Comparison of ENCODE assay signal across 9 cellular contexts in genomic region chr16:66553223-66553622, GRCh38. TPM values are rescaled to one million over a fixed set of nuclear protein-coding genes. Genes with fewer than 3 reads are reported as not detected.
A peak's percentile ranks its signal among the peaks of the same experiment; 100 is the strongest.
DNase-seq lines count a peak whose midpoint lies in the region; ATAC-seq and TF ChIP-seq lines count a peak whose summit lies in the region.
"Had no signal": no experiment of that assay in that cellular context is flagged by ENCODE, and none has a peak within 500 bp of the region (broad histone marks: within the 10 kb centered on the region; RNA-seq: fewer than 3 reads in every experiment).

No MANE protein-coding gene starts in this region.

- H3K79me2 ChIP-seq in DOHH2 (ENCODE audit: control insufficient read depth, low read length) (peaks cover 37% of the 10 kb centered on the region), PC-3 (ENCODE audit: low read length) (peaks cover 28% of the 10 kb centered on the region)

- H3K9me2 ChIP-seq in DOHH2 (replicated peaks; ENCODE audit: control insufficient read depth, low read length) (no peaks in the 10 kb centered on the region), PC-3 (replicated peaks; ENCODE audit: low read length) (no peaks in the 10 kb centered on the region)

- POLR2A ChIA-PET in PC-3 (lab: Charles Lee; ENCODE audit: unreplicated experiment) = interaction anchor here (0.6 to 0.7 kb wide), 3 partner anchors 20 to 72 kb away, joined by 3 to 7 read pairs (median 3); no protein-coding TSS in a partner anchor
- POLR2A ChIA-PET in HEK293T (lab: Yijun Ruan, JAX) = interaction anchor here (2.4 to 2.9 kb wide), 3 partner anchors 10 to 17 kb away, joined by 12 to 26 read pairs (median 14); no protein-coding TSS in a partner anchor

- CTCF ChIA-PET in PC-3 (lab: Charles Lee) = no interaction called here
- CTCF ChIA-PET in HEK293T (lab: Yijun Ruan, JAX) = interaction anchor here (0.6 kb wide), 1 partner anchor 93 kb away, joined by 3 read pairs; no protein-coding TSS in a partner anchor

- 0 out of 2 replicates have a peak overlapping the region, but pooled peaks have one; percentile 89 for H2AFZ ChIP-seq in PC-3 (ENCODE audit: low read length)

- H3K4me3 ChIP-seq in DOHH2 (ENCODE audit: low read length) (peak overlapping the region; percentile 81), PC-3 (ENCODE audit: low read length) (peak overlapping the region; percentile 64), endodermal cell (ENCODE audit: low read length) (peak overlapping the region; percentile 82), prostate gland (peak overlapping the region; percentile 43)

- H3K9ac ChIP-seq in PC-3 (ENCODE audit: low read length) (peak overlapping the region; percentile 71; the same call in 1 of the 2 replicates), endodermal cell (ENCODE audit: extremely low read depth, low read length, poor library complexity, severe bottlenecking) (no peak overlapping the region)

- H3K27me3 ChIP-seq in DOHH2 (ENCODE audit: control insufficient read depth, low read length) (no peaks in the 10 kb centered on the region), PC-3 (ENCODE audit: low read length) (no peaks in the 10 kb centered on the region), endodermal cell (ENCODE audit: control insufficient read depth, insufficient read depth, low read length, poor library complexity, severe bottlenecking) (no peaks in the 10 kb centered on the region), prostate gland (replicated peaks; ENCODE audit: insufficient read depth) (no peaks in the 10 kb centered on the region)

- BruUV-seq in PC-3 (replicated peaks; lab: Mats Ljungman, UMichigan) = no TSS peak

- peaks cover 7% of the 10 kb centered on the region for H3K36me3 Mint-ChIP-seq in endodermal cell (ENCODE audit: low read depth)

- H3K27me3 Mint-ChIP-seq in endodermal cell (ENCODE audit: insufficient read depth) = peaks cover 12% of the 10 kb centered on the region

- peaks cover 61% of the 10 kb centered on the region for H3K4me1 ChIP-seq in DOHH2 (ENCODE audit: control insufficient read depth, low read length)
- H3K4me1 ChIP-seq in PC-3 (ENCODE audit: insufficient read depth, low read length) = peaks cover 21% of the 10 kb centered on the region
- peaks cover 4% of the 10 kb centered on the region for H3K4me1 ChIP-seq in endodermal cell (ENCODE audit: control insufficient read depth, insufficient read depth, low read length)
- H3K4me1 ChIP-seq in prostate gland (replicated peaks) = no peaks in the 10 kb centered on the region

- peak overlapping the region; percentile 63 for H3K4me3 Mint-ChIP-seq in endodermal cell

- WGBS in endodermal cell (ENCODE audit: insufficient coverage in 1 of 2, insufficient read length in 1 of 2), 2 experiments = 91 to 94% methylated on average over 7 to 8 of the region's 8 CpGs
- 79% methylated on average over 8 of the region's 8 CpGs for WGBS in prostate gland

- H3K27ac ChIP-seq in DOHH2 (ENCODE audit: low read depth, low read length) (no peak overlapping the region), PC-3 (ENCODE audit: low read length) (no peak overlapping the region), endodermal cell (ENCODE audit: low read depth, low read length) (no peak overlapping the region), prostate gland (no peak overlapping the region)

- H3K9me3 Mint-ChIP-seq in endodermal cell = peaks cover 4% of the 10 kb centered on the region

- H3K9me3 ChIP-seq in DOHH2 (ENCODE audit: control insufficient read depth, insufficient read depth, low read length) (no peaks in the 10 kb centered on the region), PC-3 (ENCODE audit: low read length) (no peaks in the 10 kb centered on the region), endodermal cell (ENCODE audit: control insufficient read depth, low read length) (no peaks in the 10 kb centered on the region), prostate gland (no peaks in the 10 kb centered on the region)

- H3K36me3 ChIP-seq in DOHH2 (ENCODE audit: control insufficient read depth, low read length) (peaks cover 23% of the 10 kb centered on the region), PC-3 (ENCODE audit: low read depth, low read length) (no peaks in the 10 kb centered on the region), endodermal cell (ENCODE audit: control insufficient read depth, insufficient read depth, low read length) (peaks cover 4% of the 10 kb centered on the region), prostate gland (no peaks in the 10 kb centered on the region)

- intact Hi-C loops in PC-3 (cut with micrococcal nuclease) = loop anchor here (5.0 kb wide), 1 partner anchor 46 kb away; no protein-coding TSS in a partner anchor
- intact Hi-C loops in prostate gland (cut with DNase I) = loop anchor here (5.0 kb wide), 2 partner anchors 36 to 76 kb away; no protein-coding TSS in a partner anchor

- H3K4me1 Mint-ChIP-seq in endodermal cell = peaks cover 21% of the 10 kb centered on the region

- H4K20me1 ChIP-seq in DOHH2 (ENCODE audit: control insufficient read depth, insufficient read depth, low read depth, low read length) = no peaks in the 10 kb centered on the region
- H4K20me1 ChIP-seq in PC-3 (ENCODE audit: low read length) = no peaks in the 10 kb centered on the region

- ATAC-seq in PC-3 = no peak

- DNase-seq in PC-3 (no peak), endodermal cell (no peak), prostate gland (ENCODE audit: low spot score) (no peak), HEK293T (ENCODE audit: extremely low spot score) (no peak), H4 (ENCODE audit: low spot score) (no peak), DMS114 treated with DMSO at 0.1 percent for 48 hours (lab: John Stamatoyannopoulos, UW; ENCODE audit: unreplicated experiment) (no peak)
- DNase-seq in stimulated activated CD4-positive, alpha-beta T cell treated with anti-CD3 and anti-CD28 coated beads, Interleukin-4, amount 100 ng/mL, for 1 hour = no peak

- H3K4me2 ChIP-seq in DOHH2 (ENCODE audit: low read length) = peak overlapping the region; percentile 88
- H3K4me2 ChIP-seq in PC-3 (ENCODE audit: low read length) = peak overlapping the region; percentile 88

- TF ChIP-seq POLR2A in prostate gland (IDR thresholded peaks at IDR 0.05) = no peak

- peaks cover 12% of the 10 kb centered on the region for H3F3A ChIP-seq in DOHH2 (ENCODE audit: control insufficient read depth, insufficient read depth)
- no peaks in the 10 kb centered on the region for H3F3A ChIP-seq in PC-3 (ENCODE audit: low read length, unreplicated experiment)

- no peak overlapping the region for H3K27ac Mint-ChIP-seq in endodermal cell

- no peak for TF ChIP-seq CTCF in DOHH2 (IDR thresholded peaks at IDR 0.05; ENCODE audit: low read depth, low read length, poor library complexity, severe bottlenecking)
- TF ChIP-seq CTCF in PC-3 (conservative IDR thresholded peaks at IDR 0.05; ENCODE audit: low read depth, low read length) = no peak
- no peak for TF ChIP-seq CTCF in endodermal cell (conservative IDR thresholded peaks at IDR 0.05)
- no peak for TF ChIP-seq CTCF in prostate gland (IDR thresholded peaks at IDR 0.05)

TF ChIP-seq in HEK293T, 16 proteins besides CTCF, POLR2A, EP300 and RAD21:
- TF ChIP-seq HDGF (IDR thresholded peaks at IDR 0.05; ENCODE audit: borderline replicate concordance) = no peak
- TF ChIP-seq LEF1 (IDR thresholded peaks at IDR 0.05; ENCODE audit: borderline replicate concordance) = no peak

RNA-seq across cellular contexts. Expression of gene CKLF, which starts 0.8 kb away (rescaled TPM):
- total RNA-seq in PC-3 (2014; rRNA removed) (47.9 and 49.7 TPM in 2 replicates), endodermal cell (10 to 100 TPM; 22.5 to 40.7 TPM), prostate gland (10 to 100 TPM; 20.5 to 28.3 TPM)
- 38.0 TPM for polyA plus RNA-seq in endodermal cell (2013, experiment 1 of 2)
- polyA plus RNA-seq in endodermal cell (2013, experiment 2 of 2) = 36.9 TPM
- total RNA-seq in H4 (2014; rRNA removed; shearing (Covaris generic)) = 158 and 163 TPM in 2 replicates

RNA-seq across cellular contexts. Expression of gene TK2, which starts 3.3 kb away (rescaled TPM):
- total RNA-seq in PC-3 (2014; rRNA removed) (8.3 and 14.1 TPM in 2 replicates), endodermal cell (10 to 100 TPM in 1 of 2 donors, 1 to 10 TPM in 1; 7.9 to 11.5 TPM), prostate gland (10 to 100 TPM; 28.1 to 45.9 TPM)
- 11.3 TPM for polyA plus RNA-seq in endodermal cell (2013, experiment 1 of 2)
- polyA plus RNA-seq in endodermal cell (2013, experiment 2 of 2) = 10.2 TPM
- total RNA-seq in H4 (2014; rRNA removed; shearing (Covaris generic)) = 12.0 and 15.5 TPM in 2 replicates

RNA-seq across cellular contexts. Expression of gene CMTM1, which starts 13.0 kb away (rescaled TPM):
- 0.92 and 1.4 TPM in 2 replicates for total RNA-seq in PC-3 (2014; rRNA removed)
- total RNA-seq in endodermal cell = 1 to 10 TPM; 3.8 to 5.3 TPM
- polyA plus RNA-seq in endodermal cell (2013, experiment 1 of 2) = 4.9 TPM
- 3.4 TPM for polyA plus RNA-seq in endodermal cell (2013, experiment 2 of 2)
- 1 to 10 TPM; 1.5 to 2.6 TPM for total RNA-seq in prostate gland
- 0.85 and 1.1 TPM in 2 replicates for total RNA-seq in H4 (2014; rRNA removed; shearing (Covaris generic))

RNA-seq across cellular contexts. Expression of gene CMTM2, which starts 26.0 kb away (rescaled TPM):
- total RNA-seq in PC-3 (2014; rRNA removed) (not detected in 2 replicates), endodermal cell (not detected), prostate gland (10 to 100 TPM in 1 of 2 donors, not detected in 1; 62.9 TPM)
- polyA plus RNA-seq in endodermal cell (2013, experiment 1 of 2) = not detected
- polyA plus RNA-seq in endodermal cell (2013, experiment 2 of 2) = not detected
- not detected in 2 replicates for total RNA-seq in H4 (2014; rRNA removed; shearing (Covaris generic))
- total RNA-seq: bronchial epithelial cell had no signal

RNA-seq across cellular contexts. Expression of gene CMTM3, which starts 51.3 kb away (rescaled TPM):
- total RNA-seq in PC-3 (2014; rRNA removed) = 6.4 and 9.5 TPM in 2 replicates
- total RNA-seq in endodermal cell = 10 to 100 TPM; 44.2 to 48.5 TPM
- 66.9 TPM for polyA plus RNA-seq in endodermal cell (2013, experiment 1 of 2)
- polyA plus RNA-seq in endodermal cell (2013, experiment 2 of 2) = 60.5 TPM
- 100 to 1,000 TPM in 1 of 2 donors, 10 to 100 TPM in 1; 10.7 to 133 TPM for total RNA-seq in prostate gland
- 20.0 and 29.8 TPM in 2 replicates for total RNA-seq in H4 (2014; rRNA removed; shearing (Covaris generic))
